Comparison of ENCODE assay signal across 8 cellular contexts in genomic region chr17:55295411-55296170, GRCh38. TPM values are rescaled to one million over a fixed set of nuclear protein-coding genes. Genes with fewer than 3 reads are reported as not detected.
DNase-seq lines count a peak whose midpoint lies in the region; ATAC-seq, FAIRE-seq and TF ChIP-seq lines count a peak whose summit lies in the region.

No MANE protein-coding gene starts in this region.

- ATAC-seq in HG03095 (IDR thresholded peaks at IDR 0.05; ENCODE audit: unreplicated experiment), result peak; percentile 65

- POLR2A ChIA-PET in A673 (lab: Charles Lee; ENCODE audit: low non-redundant PET), result no interaction called here

- CTCF ChIA-PET in A673 (lab: Charles Lee), result no interaction called here

- no peaks in the 10 kb centered on the region for H3K27me3 ChIP-seq in A673 (replicated peaks; ENCODE audit: insufficient read depth, low read depth, low read length, poor library complexity)

- H3K4me3 ChIP-seq in A673 (ENCODE audit: low read depth, low read length, poor library complexity, severe bottlenecking), result no peak overlapping the region

- DNase-seq in A673 (ENCODE audit: low spot score), result peak; percentile 78
- DNase-seq in GM18507 (ENCODE audit: extremely low spot score, insufficient read length, low read depth), result peak; percentile 46
- peak; percentile 62 for DNase-seq in NCI-H2196 (lab: John Stamatoyannopoulos, UW; ENCODE audit: unreplicated experiment)
- DNase-seq in activated CD4-positive, alpha-beta T cell treated with anti-CD3 and anti-CD28 coated beads for 48 hours, result peak; percentile 66
- peak; percentile 77 for DNase-seq in dermis blood vessel endothelial cell
- DNase-seq in lung microvascular endothelial cell (ENCODE audit: low read depth in 2 of 2), result peak; percentile 54 to 66
- DNase-seq in stimulated activated CD8-positive, alpha-beta memory T cell treated with anti-CD3 and anti-CD28 coated beads, Interleukin-7, amount 100 ng/mL, for 1 hour (ENCODE audit: low read depth in 2 of 2), result peak; percentile 11 to 25

- H3K36me3 ChIP-seq in A673 (ENCODE audit: insufficient read depth, low read length, poor library complexity, severe bottlenecking), result peaks cover 4% of the 10 kb centered on the region

- no peak overlapping the region for H3K27ac ChIP-seq in A673 (ENCODE audit: low read depth, low read length, poor library complexity, severe bottlenecking)

- H3K9me3 ChIP-seq in A673 (ENCODE audit: low read depth, low read length, poor library complexity, severe bottlenecking), result peaks cover 7% of the 10 kb centered on the region

- peak; percentile 87 for TF ChIP-seq CTCF in A673 (conservative IDR thresholded peaks at IDR 0.05; ENCODE audit: low read depth, low read length)

- intact Hi-C loops in A673 (cut with micrococcal nuclease; ENCODE audit: unreplicated experiment), result loop anchor here (1.0 to 2.0 kb wide), 3 partner anchors 87 to 303 kb away; no protein-coding TSS in a partner anchor

- FAIRE-seq in GM18507 (lab: Jason Lieb, UNC), result peak; percentile 95

- peaks cover 22% of the 10 kb centered on the region for H3K4me1 ChIP-seq in A673 (ENCODE audit: insufficient read depth, low read length, poor library complexity, severe bottlenecking)

- BruUV-seq in A673 (replicated peaks; lab: Mats Ljungman, UMichigan), result no TSS peak

RNA-seq across cellular contexts. Expression of gene HLF, which starts 30.8 kb away (rescaled TPM):
- total RNA-seq in A673 (2021) (3.2 and 5.1 TPM in 2 replicates), dermis blood vessel endothelial cell (0.05 TPM in 1 of 2 replicates, not detected in the other), lung microvascular endothelial cell (not detected in 2 replicates)

Comparison
In these comparisons a context has a peak if more than half of its experiments do, and no peak if none do; other contexts are left out.
1. DNase-seq: peak in every context shown above with its lines; median percentile 78 in A673; 77 in dermis blood vessel endothelial cell; 66 in activated CD4-positive, alpha-beta T cell treated with anti-CD3 and anti-CD28 coated beads for 48 hours; 62 in NCI-H2196; 60 in lung microvascular endothelial cell; 46 in GM18507; 18 in stimulated activated CD8-positive, alpha-beta memory T cell treated with anti-CD3 and anti-CD28 coated beads, Interleukin-7, amount 100 ng/mL, for 1 hour.